In genomic region chr10:9853405-9854010, GRCh38 we compare ENCODE assay signal across 2 cellular contexts.
TF ChIP-seq lines count a peak whose summit lies in the region.

No MANE protein-coding gene starts in this region.

TF ChIP-seq in SK-N-SH, 30 proteins besides CTCF, POLR2A, EP300 and RAD21:
- no peak for TF ChIP-seq REST (IDR thresholded peaks at IDR 0.05; ENCODE audit: low read depth, low read length)

TF ChIP-seq in SK-N-SH treated with all-trans-retinoic acid at 6 μM for 48 hours, 23 proteins besides CTCF, POLR2A, EP300 and RAD21 (continued from another document):
- TF ChIP-seq CSRNP3 (CRISPR knock-in tag; IDR thresholded peaks at IDR 0.05) (no peak), ESRRG (CRISPR knock-in tag; IDR thresholded peaks at IDR 0.05) (no peak), ZNF565 (CRISPR knock-in tag; conservative IDR thresholded peaks at IDR 0.05; ENCODE audit: low read depth) (no peak), SNAI2 (CRISPR knock-in tag; IDR thresholded peaks at IDR 0.05) (no peak), RARB (CRISPR knock-in tag; IDR thresholded peaks at IDR 0.05) (no peak), ISL1 (CRISPR knock-in tag; IDR thresholded peaks at IDR 0.05) (no peak), OSR1 (CRISPR knock-in tag; IDR thresholded peaks at IDR 0.05) (no peak), ZFP3 (CRISPR knock-in tag; IDR thresholded peaks at IDR 0.05) (no peak), TCF4 (CRISPR knock-in tag; IDR thresholded peaks at IDR 0.05; ENCODE audit: borderline replicate concordance) (no peak), POU6F1 (CRISPR knock-in tag; IDR thresholded peaks at IDR 0.05; ENCODE audit: borderline replicate concordance, low read depth) (no peak)
- TF ChIP-seq, protein P1, sequence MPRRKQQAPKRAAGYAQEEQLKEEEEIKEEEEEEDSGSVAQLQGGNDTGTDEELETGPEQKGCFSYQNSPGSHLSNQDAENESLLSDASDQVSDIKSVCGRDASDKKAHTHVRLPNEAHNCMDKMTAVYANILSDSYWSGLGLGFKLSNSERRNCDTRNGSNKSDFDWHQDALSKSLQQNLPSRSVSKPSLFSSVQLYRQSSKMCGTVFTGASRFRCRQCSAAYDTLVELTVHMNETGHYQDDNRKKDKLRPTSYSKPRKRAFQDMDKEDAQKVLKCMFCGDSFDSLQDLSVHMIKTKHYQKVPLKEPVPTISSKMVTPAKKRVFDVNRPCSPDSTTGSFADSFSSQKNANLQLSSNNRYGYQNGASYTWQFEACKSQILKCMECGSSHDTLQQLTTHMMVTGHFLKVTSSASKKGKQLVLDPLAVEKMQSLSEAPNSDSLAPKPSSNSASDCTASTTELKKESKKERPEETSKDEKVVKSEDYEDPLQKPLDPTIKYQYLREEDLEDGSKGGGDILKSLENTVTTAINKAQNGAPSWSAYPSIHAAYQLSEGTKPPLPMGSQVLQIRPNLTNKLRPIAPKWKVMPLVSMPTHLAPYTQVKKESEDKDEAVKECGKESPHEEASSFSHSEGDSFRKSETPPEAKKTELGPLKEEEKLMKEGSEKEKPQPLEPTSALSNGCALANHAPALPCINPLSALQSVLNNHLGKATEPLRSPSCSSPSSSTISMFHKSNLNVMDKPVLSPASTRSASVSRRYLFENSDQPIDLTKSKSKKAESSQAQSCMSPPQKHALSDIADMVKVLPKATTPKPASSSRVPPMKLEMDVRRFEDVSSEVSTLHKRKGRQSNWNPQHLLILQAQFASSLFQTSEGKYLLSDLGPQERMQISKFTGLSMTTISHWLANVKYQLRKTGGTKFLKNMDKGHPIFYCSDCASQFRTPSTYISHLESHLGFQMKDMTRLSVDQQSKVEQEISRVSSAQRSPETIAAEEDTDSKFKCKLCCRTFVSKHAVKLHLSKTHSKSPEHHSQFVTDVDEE (CRISPR knock-in tag; IDR thresholded peaks at IDR 0.05): no peak
- TF ChIP-seq, protein P2, sequence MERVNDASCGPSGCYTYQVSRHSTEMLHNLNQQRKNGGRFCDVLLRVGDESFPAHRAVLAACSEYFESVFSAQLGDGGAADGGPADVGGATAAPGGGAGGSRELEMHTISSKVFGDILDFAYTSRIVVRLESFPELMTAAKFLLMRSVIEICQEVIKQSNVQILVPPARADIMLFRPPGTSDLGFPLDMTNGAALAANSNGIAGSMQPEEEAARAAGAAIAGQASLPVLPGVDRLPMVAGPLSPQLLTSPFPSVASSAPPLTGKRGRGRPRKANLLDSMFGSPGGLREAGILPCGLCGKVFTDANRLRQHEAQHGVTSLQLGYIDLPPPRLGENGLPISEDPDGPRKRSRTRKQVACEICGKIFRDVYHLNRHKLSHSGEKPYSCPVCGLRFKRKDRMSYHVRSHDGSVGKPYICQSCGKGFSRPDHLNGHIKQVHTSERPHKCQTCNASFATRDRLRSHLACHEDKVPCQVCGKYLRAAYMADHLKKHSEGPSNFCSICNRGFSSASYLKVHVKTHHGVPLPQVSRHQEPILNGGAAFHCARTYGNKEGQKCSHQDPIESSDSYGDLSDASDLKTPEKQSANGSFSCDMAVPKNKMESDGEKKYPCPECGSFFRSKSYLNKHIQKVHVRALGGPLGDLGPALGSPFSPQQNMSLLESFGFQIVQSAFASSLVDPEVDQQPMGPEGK (CRISPR knock-in tag; IDR thresholded peaks at IDR 0.05; ENCODE audit: borderline replicate concordance): no peak
